In the genomic region with DNA sequence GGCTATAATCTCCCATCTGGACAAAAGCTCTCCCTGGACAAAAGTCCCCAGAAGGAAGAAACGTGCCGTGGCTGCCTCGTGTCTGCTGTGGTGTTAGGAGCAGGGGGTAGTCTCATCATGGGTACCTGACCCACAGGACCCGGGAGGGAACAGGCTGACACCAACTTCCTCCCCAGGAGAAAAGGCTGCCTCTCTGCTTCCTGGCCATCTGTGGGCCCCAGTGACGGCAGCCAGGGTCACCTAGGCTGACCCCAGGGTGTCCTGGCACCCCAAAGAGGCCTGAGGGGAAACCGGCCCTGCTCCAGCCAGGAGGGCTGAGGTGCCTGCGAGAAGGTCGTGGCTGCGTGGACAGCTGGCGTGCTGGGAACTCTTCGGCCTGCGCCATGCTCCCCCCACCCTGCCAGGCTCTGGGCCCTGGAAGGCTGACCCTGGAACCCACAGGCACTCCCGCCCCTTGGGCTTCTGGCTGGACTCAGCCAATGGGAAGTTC, we compare ENCODE assay signal across 13 cellular contexts.
DNase-seq lines count a peak whose midpoint lies in the region; ATAC-seq and TF ChIP-seq lines count a peak whose summit lies in the region.
"Had no signal": no experiment of that assay in that cellular context is flagged by ENCODE, and none has a peak within 500 bp of the region (broad histone marks: within the 10 kb centered on the region; RNA-seq: fewer than 3 reads in every experiment).

No MANE protein-coding gene starts in this region.

- H3K9ac ChIP-seq in MM.1S (ENCODE audit: low read length): no peak overlapping the region

- H3K27me3 ChIP-seq in MM.1S (replicated peaks; ENCODE audit: insufficient read depth, low read length): no peaks in the 10 kb centered on the region
- no peaks in the 10 kb centered on the region for H3K27me3 ChIP-seq in H7 (ENCODE audit: control insufficient read depth, insufficient read depth, low read length)

- H3K27ac Mint-ChIP-seq in progenitor cell of endocrine pancreas: peak overlapping the region; percentile 79
- H3K27ac Mint-ChIP-seq in endothelial cell (ENCODE audit: unreplicated experiment): no peak overlapping the region
- H3K27ac Mint-ChIP-seq in activated CD8-positive, alpha-beta T cell treated with anti-CD3 and anti-CD28 coated beads for 36 hours: no peak overlapping the region

- no peaks in the 10 kb centered on the region for H3K79me2 ChIP-seq in MM.1S (ENCODE audit: low read length)

- H3K4me2 ChIP-seq in MM.1S (ENCODE audit: low read depth, low read length): no peak overlapping the region

- no peaks in the 10 kb centered on the region for H3K4me1 ChIP-seq in MM.1S (ENCODE audit: low read length)

- no peak overlapping the region for H3K27ac ChIP-seq in MM.1S (ENCODE audit: low read length)

- no peaks in the 10 kb centered on the region for H3K27me3 Mint-ChIP-seq in progenitor cell of endocrine pancreas
- H3K27me3 Mint-ChIP-seq in endothelial cell (ENCODE audit: unreplicated experiment): peaks cover 5% of the 10 kb centered on the region
- no peaks in the 10 kb centered on the region for H3K27me3 Mint-ChIP-seq in activated CD8-positive, alpha-beta T cell treated with anti-CD3 and anti-CD28 coated beads for 36 hours

- H3K36me3 Mint-ChIP-seq in progenitor cell of endocrine pancreas (ENCODE audit: insufficient read depth): peaks cover 3% of the 10 kb centered on the region
- H3K36me3 Mint-ChIP-seq in endothelial cell (ENCODE audit: low read depth, unreplicated experiment): peaks cover 17% of the 10 kb centered on the region
- H3K36me3 Mint-ChIP-seq in activated CD8-positive, alpha-beta T cell treated with anti-CD3 and anti-CD28 coated beads for 36 hours (ENCODE audit: low read depth): peaks cover 29% of the 10 kb centered on the region

- no peaks in the 10 kb centered on the region for H3K9me3 ChIP-seq in MM.1S (replicated peaks; ENCODE audit: insufficient read depth, low read length)

- H3K4me3 Mint-ChIP-seq in progenitor cell of endocrine pancreas (ENCODE audit: low read depth) (no peak overlapping the region), endothelial cell (ENCODE audit: unreplicated experiment) (no peak overlapping the region)
- H3K4me3 Mint-ChIP-seq in activated CD8-positive, alpha-beta T cell treated with anti-CD3 and anti-CD28 coated beads for 36 hours: no peak overlapping the region

- H4K20me1 ChIP-seq in MM.1S (ENCODE audit: insufficient read depth, low read length): no peaks in the 10 kb centered on the region

- H3F3A ChIP-seq in MM.1S (ENCODE audit: insufficient read depth, low read length): no peaks in the 10 kb centered on the region

- intact Hi-C loops in activated CD8-positive, alpha-beta T cell treated with anti-CD3 and anti-CD28 coated beads for 36 hours (cut with micrococcal nuclease): no loop called here

- no peaks in the 10 kb centered on the region for H3K9me3 Mint-ChIP-seq in progenitor cell of endocrine pancreas (ENCODE audit: low read depth)
- no peaks in the 10 kb centered on the region for H3K9me3 Mint-ChIP-seq in endothelial cell (ENCODE audit: unreplicated experiment)
- H3K9me3 Mint-ChIP-seq in activated CD8-positive, alpha-beta T cell treated with anti-CD3 and anti-CD28 coated beads for 36 hours: peaks cover 6% of the 10 kb centered on the region

- CTCF ChIA-PET in activated CD8-positive, alpha-beta T cell treated with anti-CD3 and anti-CD28 coated beads for 36 hours (lab: Charles Lee): no interaction called here

- H3K9me2 ChIP-seq in MM.1S (replicated peaks; ENCODE audit: insufficient read depth, low read length): no peaks in the 10 kb centered on the region

- H2AFZ ChIP-seq in MM.1S (ENCODE audit: low read length): no peak overlapping the region

- H3K4me3 ChIP-seq in foreskin fibroblast (ENCODE audit: low read depth in 1 of 2, low read length in 2 of 2) (no peak overlapping the region), MM.1S (ENCODE audit: low read length) (no peak overlapping the region), H7 (ENCODE audit: insufficient read depth, low read depth, low read length) (no peak overlapping the region)

- H3K36me3 ChIP-seq in MM.1S (replicated peaks; ENCODE audit: insufficient read depth, low read length) (no peaks in the 10 kb centered on the region), H7 (replicated peaks; ENCODE audit: control insufficient read depth, insufficient read depth, low read length) (peaks cover 16% of the 10 kb centered on the region)

- TF ChIP-seq CTCF in foreskin fibroblast (IDR thresholded peaks at IDR 0.05; ENCODE audit: low read depth, low read length): no peak
- TF ChIP-seq CTCF in progenitor cell of endocrine pancreas (IDR thresholded peaks at IDR 0.05; ENCODE audit: unreplicated experiment): no peak
- no peak for TF ChIP-seq CTCF in MM.1S (IDR thresholded peaks at IDR 0.05; ENCODE audit: low read length)
- no peak for TF ChIP-seq CTCF in endothelial cell (IDR thresholded peaks at IDR 0.05; ENCODE audit: unreplicated experiment)
- TF ChIP-seq CTCF in activated CD8-positive, alpha-beta T cell treated with anti-CD3 and anti-CD28 coated beads for 36 hours (IDR thresholded peaks at IDR 0.05): no peak

- DNase-seq in AG08395 (ENCODE audit: low spot score): peak; percentile 35
- DNase-seq in foreskin fibroblast: peak; percentile 89 to 90
- DNase-seq in progenitor cell of endocrine pancreas (ENCODE audit: low spot score, unreplicated experiment): no peak
- no peak for DNase-seq in MM.1S
- no peak for DNase-seq in endothelial cell (ENCODE audit: low spot score)
- DNase-seq in activated CD8-positive, alpha-beta T cell treated with anti-CD3 and anti-CD28 coated beads for 36 hours: no peak
- no peak for DNase-seq in H7
- DNase-seq: AML-193, NCI-H2029 treated with DMSO at 0.1 percent for 48 hours, OCI-M1, T-helper 9 cell had no signal

- ATAC-seq in SK-N-SH treated with all-trans-retinoic acid at 6 μM for 48 hours: peak; percentile 18; the same call in 2 of the 3 replicates
- ATAC-seq in activated CD8-positive, alpha-beta T cell treated with anti-CD3 and anti-CD28 coated beads for 36 hours: no peak
- ATAC-seq: left colon had no signal

- POLR2A ChIA-PET in activated CD8-positive, alpha-beta T cell treated with anti-CD3 and anti-CD28 coated beads for 36 hours (lab: Charles Lee): interaction anchor here (1.0 kb wide), 1 partner anchor 9 kb away, joined by 3 read pairs; no protein-coding TSS in a partner anchor

- H3K4me1 Mint-ChIP-seq in progenitor cell of endocrine pancreas (ENCODE audit: low read depth) (no peaks in the 10 kb centered on the region), endothelial cell (ENCODE audit: unreplicated experiment) (peaks cover 16% of the 10 kb centered on the region)
- peaks cover 5% of the 10 kb centered on the region for H3K4me1 Mint-ChIP-seq in activated CD8-positive, alpha-beta T cell treated with anti-CD3 and anti-CD28 coated beads for 36 hours (ENCODE audit: low read depth)

TF ChIP-seq in SK-N-SH treated with all-trans-retinoic acid at 6 μM for 48 hours, 23 proteins besides CTCF, POLR2A, EP300 and RAD21:
- TF ChIP-seq, protein P1, sequence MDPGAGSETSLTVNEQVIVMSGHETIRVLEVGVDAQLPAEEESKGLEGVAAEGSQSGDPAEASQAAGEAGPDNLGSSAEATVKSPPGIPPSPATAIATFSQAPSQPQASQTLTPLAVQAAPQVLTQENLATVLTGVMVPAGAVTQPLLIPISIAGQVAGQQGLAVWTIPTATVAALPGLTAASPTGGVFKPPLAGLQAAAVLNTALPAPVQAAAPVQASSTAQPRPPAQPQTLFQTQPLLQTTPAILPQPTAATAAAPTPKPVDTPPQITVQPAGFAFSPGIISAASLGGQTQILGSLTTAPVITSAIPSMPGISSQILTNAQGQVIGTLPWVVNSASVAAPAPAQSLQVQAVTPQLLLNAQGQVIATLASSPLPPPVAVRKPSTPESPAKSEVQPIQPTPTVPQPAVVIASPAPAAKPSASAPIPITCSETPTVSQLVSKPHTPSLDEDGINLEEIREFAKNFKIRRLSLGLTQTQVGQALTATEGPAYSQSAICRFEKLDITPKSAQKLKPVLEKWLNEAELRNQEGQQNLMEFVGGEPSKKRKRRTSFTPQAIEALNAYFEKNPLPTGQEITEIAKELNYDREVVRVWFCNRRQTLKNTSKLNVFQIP (CRISPR knock-in tag; IDR thresholded peaks at IDR 0.05; ENCODE audit: borderline replicate concordance, low read depth): no peak
- TF ChIP-seq RARB (CRISPR knock-in tag; IDR thresholded peaks at IDR 0.05): no peak
- no peak for TF ChIP-seq TOX (CRISPR knock-in tag; IDR thresholded peaks at IDR 0.05; ENCODE audit: borderline replicate concordance)
- TF ChIP-seq GLIS3 (CRISPR knock-in tag; IDR thresholded peaks at IDR 0.05): no peak
- no peak for TF ChIP-seq ZFP3 (CRISPR knock-in tag; IDR thresholded peaks at IDR 0.05)
- TF ChIP-seq BACH2 (CRISPR knock-in tag; IDR thresholded peaks at IDR 0.05; ENCODE audit: borderline replicate concordance): no peak
- TF ChIP-seq ISL1 (CRISPR knock-in tag; IDR thresholded peaks at IDR 0.05): no peak

Comparison
In these comparisons a context has a peak if more than half of its experiments do, and no peak if none do; other contexts are left out.
1. DNase-seq: peak in AG08395 (single experiment) and foreskin fibroblast (2 of 2); none in progenitor cell of endocrine pancreas (single experiment), MM.1S (single experiment), endothelial cell (single experiment), activated CD8-positive, alpha-beta T cell treated with anti-CD3 and anti-CD28 coated beads for 36 hours (single experiment) and H7 (single experiment).